7 cellular contexts compared by ENCODE assay signal in the genomic region with DNA sequence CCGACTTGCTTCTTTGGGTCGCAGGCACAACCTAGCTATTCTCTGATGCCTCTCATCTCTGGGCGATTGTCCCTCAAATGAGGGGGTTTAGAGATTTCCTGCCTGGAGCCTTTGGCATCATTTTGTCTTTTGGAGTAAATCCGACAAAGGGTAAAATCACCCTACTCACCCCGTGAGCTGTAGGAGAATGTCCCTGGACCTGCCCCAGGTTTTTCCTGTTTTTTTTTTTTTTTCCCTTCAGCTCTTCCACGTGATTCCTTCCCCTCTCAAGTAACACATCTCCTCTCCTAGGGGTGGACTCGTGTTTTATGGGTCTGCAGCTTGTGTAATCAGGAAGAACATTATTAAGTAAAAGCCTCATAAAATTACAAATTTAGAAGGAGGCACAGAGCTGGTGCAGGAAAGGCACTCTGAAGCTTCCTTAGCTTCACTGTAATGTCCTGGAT.
A peak's percentile ranks its signal among the peaks of the same experiment; 100 is the strongest.
DNase-seq lines count a peak whose midpoint lies in the region; ATAC-seq, FAIRE-seq and TF ChIP-seq lines count a peak whose summit lies in the region.

No MANE protein-coding gene starts in this region.

- in situ Hi-C loops in KBM-7 (cut with MboI; ENCODE audit: low pct_unique_long_range_greater_than_20kb, low sequenced_read_pairs): no loop called here

- H4K91ac ChIP-seq in H1 (replicated peaks; ENCODE audit: insufficient read length, low read length): no peak overlapping the region

- no peak overlapping the region for H4K5ac ChIP-seq in H1 (ENCODE audit: insufficient read length, low read depth, low read length)

- H3K9me3 ChIP-seq in H1 (ENCODE audit: insufficient read depth in 2 of 2, low read depth in 1 of 2, low read length in 1 of 2) (no peaks in the 10 kb centered on the region), prostate gland (no peaks in the 10 kb centered on the region)

- H3K4ac ChIP-seq in H1 (replicated peaks; ENCODE audit: insufficient read length, low read depth, low read length): no peak overlapping the region

- no peaks in the 10 kb centered on the region for H3K27me3 ChIP-seq in H1 (replicated peaks in 1 of 4; ENCODE audit: control insufficient read depth in 3 of 4, extremely low read depth in 1 of 4, insufficient read depth in 3 of 4, low read length in 3 of 4)
- H3K27me3 ChIP-seq in prostate gland (replicated peaks; ENCODE audit: insufficient read depth): no peaks in the 10 kb centered on the region

- no peak overlapping the region for H2AK5ac ChIP-seq in H1 (ENCODE audit: low read depth, low read length)

- 68% methylated on average over 7 of the region's 7 CpGs; no CpG with 5 or more reads in 1 of the 2 experiments for whole genome bisulfite sequencing in H1 (ENCODE audit: extremely low coverage in 1 of 2, insufficient coverage in 1 of 2, insufficient read length in 1 of 2, insufficient replicate concordance in 2 of 2, low coverage in 1 of 2, low lambda C conversion rate in 2 of 2, missing lambda C conversion rate in 1 of 2), 2 experiments
- 10% methylated on average over 7 of the region's 7 CpGs for WGBS in prostate gland

- no peak overlapping the region for H3K23ac ChIP-seq in H1 (ENCODE audit: insufficient read length)

- H3K18ac ChIP-seq in H1 (ENCODE audit: extremely low read depth, low read length): no peak overlapping the region

- DNase-seq in DMS53 treated with DMSO at 0.1 percent for 48 hours (lab: John Stamatoyannopoulos, UW; ENCODE audit: unreplicated experiment) (peak; percentile 72), KBM-7 (peak; percentile 41), H1 (ENCODE audit: low read depth in 1 of 2, low spot score in 2 of 2) (no peak), prostate gland (ENCODE audit: low spot score) (peak; percentile 73), urothelium cell line (ENCODE audit: low spot score) (no peak), GM20000 (ENCODE audit: low spot score) (no peak)

- H3K9ac ChIP-seq in H1 (replicated peaks in 1 of 4; ENCODE audit: extremely low read depth in 1 of 4, low read depth in 3 of 4, low read length in 3 of 4): no peak overlapping the region

- H3K14ac ChIP-seq in H1 (ENCODE audit: insufficient read length): no peak overlapping the region

- H3K4me2 ChIP-seq in H1 (ENCODE audit: insufficient read depth in 1 of 2, low read depth in 2 of 2, low read length in 2 of 2): no peak overlapping the region; a peak in 1 of 4 replicates

- H3K56ac ChIP-seq in H1 (replicated peaks; ENCODE audit: insufficient read length, low read depth, low read length): no peak overlapping the region

- H2BK20ac ChIP-seq in H1 (ENCODE audit: low read length): no peak overlapping the region

- H3K27ac ChIP-seq in H1 (ENCODE audit: low read depth, low read length) (no peak overlapping the region), prostate gland (peak overlapping the region; percentile 92 to 94)

- H2BK15ac ChIP-seq in H1 (ENCODE audit: low read length): no peak overlapping the region

- no peak for ATAC-seq in GM18502 (IDR thresholded peaks at IDR 0.05; ENCODE audit: poor library complexity, unreplicated experiment)

- H2BK120ac ChIP-seq in H1 (replicated peaks; ENCODE audit: low read depth, low read length): no peak overlapping the region

- H3K79me1 ChIP-seq in H1 (ENCODE audit: low read depth, low read length): peaks cover 13% of the 10 kb centered on the region; the same call in 1 of the 2 replicates

- H2AFZ ChIP-seq in H1 (ENCODE audit: low read length): 0 out of 2 replicates have a peak overlapping the region, but pooled peaks have one; percentile 25

- CTCF ChIA-PET in H1 (lab: Charles Lee; ENCODE audit: partially characterized antibody): interaction anchor here (0.6 to 3.4 kb wide), 24 partner anchors 10 to 1603 kb away, joined by 3 to 15 read pairs (median 4); no protein-coding TSS in a partner anchor

- intact Hi-C loops in prostate gland (cut with DNase I): loop anchor here (2.0 to 10.0 kb wide), 3 partner anchors 115 to 361 kb away; a partner anchor contains a TSS

- peaks cover 3 to 27% of the 10 kb centered on the region in 2 experiments for H3K79me2 ChIP-seq in H1 (ENCODE audit: control insufficient read depth in 1 of 2, insufficient read depth in 2 of 2, low read length in 2 of 2)

- no peak for TF ChIP-seq RAD21 in H1 (IDR thresholded peaks at IDR 0.05 in 1 of 2, conservative IDR thresholded peaks at IDR 0.05 in 1 of 2; ENCODE audit: low read depth in 2 of 2, low read length in 2 of 2)

- no peak for TF ChIP-seq POLR2A in H1 (IDR thresholded peaks at IDR 0.05; ENCODE audit: control extremely low read depth in 1 of 2, low read depth in 2 of 2, low read length in 2 of 2)
- TF ChIP-seq POLR2A in prostate gland (IDR thresholded peaks at IDR 0.05): no peak

- H2BK12ac ChIP-seq in H1 (ENCODE audit: low read depth, low read length): no peak overlapping the region

- H3K4me1 ChIP-seq in H1 (replicated peaks in 1 of 4; ENCODE audit: control insufficient read depth in 3 of 4, insufficient read depth in 4 of 4, low read length in 3 of 4): peaks cover 0 to 2% (median 0%) of the 10 kb centered on the region in 4 experiments; a peak in 3 of 7 replicates
- peaks cover 12% of the 10 kb centered on the region for H3K4me1 ChIP-seq in prostate gland (replicated peaks)

- H3K4me3 ChIP-seq in H1 (ENCODE audit: extremely low read depth in 1 of 4, insufficient read depth in 2 of 4, low read depth in 3 of 4, low read length in 4 of 4): no peak overlapping the region
- peak overlapping the region; percentile 97 to 99 for H3K4me3 ChIP-seq in prostate gland

- peaks cover 4% of the 10 kb centered on the region for H3K23me2 ChIP-seq in H1 (ENCODE audit: low read depth, low read length)

- TF ChIP-seq CTCF in H1 (IDR thresholded peaks at IDR 0.05; ENCODE audit: control extremely low read depth in 1 of 3, insufficient read depth in 1 of 3, low read depth in 1 of 3, low read length in 3 of 3) (no peak), prostate gland (IDR thresholded peaks at IDR 0.05) (peak in 1 of 4 experiments; percentile 19), GM20000 (IDR thresholded peaks at IDR 0.05; ENCODE audit: extremely low read depth, missing control alignments) (no peak)

- no peak for FAIRE-seq in H1 (lab: Jason Lieb, UNC)
- no peak for FAIRE-seq in urothelium cell line (lab: Jason Lieb, UNC)

- no peak overlapping the region for H4K8ac ChIP-seq in H1 (ENCODE audit: extremely low read depth, insufficient read depth, low read length)

- POLR2A ChIA-PET in H1 (lab: Charles Lee; ENCODE audit: partially characterized antibody): interaction anchor here (1.6 kb wide), 1 partner anchor 10 kb away, joined by 5 read pairs; no protein-coding TSS in a partner anchor

- no peak for TF ChIP-seq EP300 in H1 (IDR thresholded peaks at IDR 0.05; ENCODE audit: borderline replicate concordance in 1 of 2, low read depth in 2 of 2, low read length in 2 of 2)

- H2BK5ac ChIP-seq in H1 (ENCODE audit: low read depth, low read length): no peak overlapping the region

- H4K20me1 ChIP-seq in H1 (replicated peaks in 1 of 2; ENCODE audit: control insufficient read depth in 1 of 2, insufficient read depth in 2 of 2, low read length in 2 of 2): peaks cover 7 to 13% of the 10 kb centered on the region in 2 experiments

- peaks cover under 1 to 3% (median under 1%) of the 10 kb centered on the region in 4 experiments; a peak in 5 of 8 replicates for H3K36me3 ChIP-seq in H1 (ENCODE audit: control insufficient read depth in 2 of 4, insufficient read depth in 4 of 4, low read length in 3 of 4)
- H3K36me3 ChIP-seq in prostate gland: peaks cover under 1 to 2% of the 10 kb centered on the region in 2 donors

TF ChIP-seq in H1, 55 proteins besides CTCF, POLR2A, EP300 and RAD21:
- no peak for TF ChIP-seq POU5F1 (IDR thresholded peaks at IDR 0.05; ENCODE audit: low read depth, low read length)
- TF ChIP-seq GABPA (IDR thresholded peaks at IDR 0.05; ENCODE audit: borderline replicate concordance, insufficient read depth, low read length): no peak
- no peak for TF ChIP-seq YY1 (IDR thresholded peaks at IDR 0.05; ENCODE audit: low read depth, low read length)
- TF ChIP-seq, protein P1, sequence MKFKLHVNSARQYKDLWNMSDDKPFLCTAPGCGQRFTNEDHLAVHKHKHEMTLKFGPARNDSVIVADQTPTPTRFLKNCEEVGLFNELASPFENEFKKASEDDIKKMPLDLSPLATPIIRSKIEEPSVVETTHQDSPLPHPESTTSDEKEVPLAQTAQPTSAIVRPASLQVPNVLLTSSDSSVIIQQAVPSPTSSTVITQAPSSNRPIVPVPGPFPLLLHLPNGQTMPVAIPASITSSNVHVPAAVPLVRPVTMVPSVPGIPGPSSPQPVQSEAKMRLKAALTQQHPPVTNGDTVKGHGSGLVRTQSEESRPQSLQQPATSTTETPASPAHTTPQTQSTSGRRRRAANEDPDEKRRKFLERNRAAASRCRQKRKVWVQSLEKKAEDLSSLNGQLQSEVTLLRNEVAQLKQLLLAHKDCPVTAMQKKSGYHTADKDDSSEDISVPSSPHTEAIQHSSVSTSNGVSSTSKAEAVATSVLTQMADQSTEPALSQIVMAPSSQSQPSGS (IDR thresholded peaks at IDR 0.05; ENCODE audit: low read length): no peak
- TF ChIP-seq, protein P2, sequence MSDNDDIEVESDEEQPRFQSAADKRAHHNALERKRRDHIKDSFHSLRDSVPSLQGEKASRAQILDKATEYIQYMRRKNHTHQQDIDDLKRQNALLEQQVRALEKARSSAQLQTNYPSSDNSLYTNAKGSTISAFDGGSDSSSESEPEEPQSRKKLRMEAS (IDR thresholded peaks at IDR 0.05): no peak
- no peak for TF ChIP-seq POLR2AphosphoS5 (IDR thresholded peaks at IDR 0.05; ENCODE audit: low read depth, low read length)
- no peak for TF ChIP-seq SP4 (IDR thresholded peaks at IDR 0.05; ENCODE audit: low read length)

Comparison
In these comparisons a context has a peak if more than half of its experiments do, and no peak if none do; other contexts are left out.
1. DNase-seq: peak in DMS53 treated with DMSO at 0.1 percent for 48 hours (single experiment), KBM-7 (single experiment) and prostate gland (single experiment); none in H1 (0 of 2), urothelium cell line (single experiment) and GM20000 (single experiment).
2. H3K4me3 ChIP-seq: peak in prostate gland (2 of 2); none in H1 (0 of 4).